In genomic region chr17:47776330-47777197, GRCh38 we compare ENCODE assay signal across 8 cellular contexts. TPM values are rescaled to one million over a fixed set of nuclear protein-coding genes. Genes with fewer than 3 reads are reported as not detected.
A peak's percentile ranks its signal among the peaks of the same experiment; 100 is the strongest.
DNase-seq lines count a peak whose midpoint lies in the region; ATAC-seq, FAIRE-seq and TF ChIP-seq lines count a peak whose summit lies in the region.

No MANE protein-coding gene starts in this region.

- H3K4me3 ChIP-seq in PC-3 (ENCODE audit: low read length) (no peak overlapping the region), astrocyte (ENCODE audit: insufficient read depth, low read depth, low read length) (no peak overlapping the region)

- no TSS peak for BruUV-seq in PC-3 (replicated peaks; lab: Mats Ljungman, UMichigan)

- DNase-seq in DMS79 treated with DMSO at 0.1 percent for 48 hours (lab: John Stamatoyannopoulos, UW), result peak; percentile 38
- DNase-seq in HPDE6-E6E7 (ENCODE audit: extremely low spot score), result peak; percentile 50
- peak; percentile 75 for DNase-seq in PC-3
- DNase-seq in astrocyte (ENCODE audit: low read depth), result peak; percentile 6
- DNase-seq in iris pigment epithelial cell (ENCODE audit: low read depth), result peak; percentile 47
- DNase-seq in superior temporal gyrus (ENCODE audit: extremely low spot score), result peak; percentile 44

- H3K27me3 ChIP-seq in PC-3 (ENCODE audit: low read length) (peaks cover 46% of the 10 kb centered on the region), astrocyte (ENCODE audit: insufficient read depth, low read length) (peaks cover 39% of the 10 kb centered on the region)

- H3K4me1 Mint-ChIP-seq in astrocyte (ENCODE audit: low read depth, unreplicated experiment), result no peaks in the 10 kb centered on the region

- FAIRE-seq in astrocyte (lab: Jason Lieb, UNC), result no peak

- no peaks in the 10 kb centered on the region for H3K9me3 ChIP-seq in PC-3 (ENCODE audit: low read length)
- H3K9me3 ChIP-seq in astrocyte (ENCODE audit: insufficient read depth, low read depth, low read length), result no peaks in the 10 kb centered on the region

- intact Hi-C loops in PC-3 (cut with micrococcal nuclease), result loop anchor here (1.0 to 2.0 kb wide), 2 partner anchors 26 to 54 kb away; partner anchors contain the start of genes LRRC46 and MRPL10

- no peak overlapping the region for H3K27ac ChIP-seq in PC-3 (ENCODE audit: low read length)
- H3K27ac ChIP-seq in astrocyte (ENCODE audit: low read depth, low read length), result no peak overlapping the region

- H3K4me1 ChIP-seq in PC-3 (ENCODE audit: insufficient read depth, low read length) (no peaks in the 10 kb centered on the region), astrocyte (ENCODE audit: insufficient read depth, low read length) (no peaks in the 10 kb centered on the region)

- H3K36me3 ChIP-seq in PC-3 (ENCODE audit: low read depth, low read length), result no peaks in the 10 kb centered on the region
- no peaks in the 10 kb centered on the region for H3K36me3 ChIP-seq in astrocyte (ENCODE audit: insufficient read depth, low read length)

- H3K9ac ChIP-seq in PC-3 (ENCODE audit: low read length) (no peak overlapping the region), astrocyte (ENCODE audit: low read length) (no peak overlapping the region)

- H3K9me3 Mint-ChIP-seq in astrocyte (ENCODE audit: unreplicated experiment), result peaks cover 5% of the 10 kb centered on the region

- H3K9me2 ChIP-seq in PC-3 (replicated peaks; ENCODE audit: low read length), result no peaks in the 10 kb centered on the region

- H3F3A ChIP-seq in PC-3 (ENCODE audit: low read length, unreplicated experiment), result no peaks in the 10 kb centered on the region

- H3K27me3 Mint-ChIP-seq in astrocyte (ENCODE audit: low read depth, unreplicated experiment), result peaks cover 62% of the 10 kb centered on the region

- H3K4me3 Mint-ChIP-seq in astrocyte (ENCODE audit: unreplicated experiment), result no peak overlapping the region

- no peaks in the 10 kb centered on the region for H4K20me1 ChIP-seq in PC-3 (ENCODE audit: low read length)
- H4K20me1 ChIP-seq in astrocyte (ENCODE audit: insufficient read depth, low read length), result no peaks in the 10 kb centered on the region

- H3K4me2 ChIP-seq in PC-3 (ENCODE audit: low read length) (no peak overlapping the region), astrocyte (ENCODE audit: low read length) (no peak overlapping the region)

- no peak overlapping the region for H2AFZ ChIP-seq in PC-3 (ENCODE audit: low read length)
- H2AFZ ChIP-seq in astrocyte (ENCODE audit: low read depth, low read length), result no peak overlapping the region

- CTCF ChIA-PET in PC-3 (lab: Charles Lee), result interaction anchor here (0.5 kb wide), 1 partner anchor 25 kb away, joined by 5 read pairs; no protein-coding TSS in a partner anchor

- TF ChIP-seq CTCF in PC-3 (conservative IDR thresholded peaks at IDR 0.05; ENCODE audit: low read depth, low read length), result peak; percentile 90
- TF ChIP-seq CTCF in astrocyte (IDR thresholded peaks at IDR 0.05; ENCODE audit: insufficient read depth, low read depth, low read length), result peak; percentile 73

- peak; percentile 97 for ATAC-seq in PC-3
- no peak for ATAC-seq in HG03025 (IDR thresholded peaks at IDR 0.05; ENCODE audit: low FRiP score, unreplicated experiment)
- no peak for ATAC-seq in HG03135 (IDR thresholded peaks at IDR 0.05; ENCODE audit: unreplicated experiment)

- H3K79me2 ChIP-seq in PC-3 (ENCODE audit: low read length) (no peaks in the 10 kb centered on the region), astrocyte (ENCODE audit: insufficient read depth, low read length) (no peaks in the 10 kb centered on the region)

- no peak overlapping the region for H3K27ac Mint-ChIP-seq in astrocyte (ENCODE audit: unreplicated experiment)

- no peaks in the 10 kb centered on the region for H3K36me3 Mint-ChIP-seq in astrocyte (ENCODE audit: low read depth, unreplicated experiment)

- POLR2A ChIA-PET in PC-3 (lab: Charles Lee; ENCODE audit: unreplicated experiment), result no interaction called here

RNA-seq across cellular contexts. Expression of gene TBX21, which starts 43.5 kb away (rescaled TPM):
- total RNA-seq in PC-3 (2014; rRNA removed) (not detected in 2 replicates), astrocyte (not detected in 2 replicates)

RNA-seq across cellular contexts. Expression of gene OSBPL7, which starts 45.0 kb away (rescaled TPM):
- total RNA-seq in PC-3 (2014; rRNA removed) (18.4 and 22.1 TPM in 2 replicates), astrocyte (20.7 and 21.4 TPM in 2 replicates)

RNA-seq across cellular contexts. Expression of gene MRPL10, which starts 54.8 kb away (rescaled TPM):
- 54.5 and 74.2 TPM in 2 replicates for total RNA-seq in PC-3 (2014; rRNA removed)
- total RNA-seq in astrocyte, result 29.8 and 33.2 TPM in 2 replicates

RNA-seq across cellular contexts. Expression of gene LRRC46, which starts 54.9 kb away (rescaled TPM):
- total RNA-seq in PC-3 (2014; rRNA removed), result 0.44 and 1.2 TPM in 2 replicates
- 0.30 and 0.62 TPM in 2 replicates for total RNA-seq in astrocyte

Comparison
In these comparisons a context has a peak if more than half of its experiments do, and no peak if none do; other contexts are left out.
1. DNase-seq: peak in every context shown above with its lines; median percentile 75 in PC-3; 50 in HPDE6-E6E7; 47 in iris pigment epithelial cell; 44 in superior temporal gyrus; 38 in DMS79 treated with DMSO at 0.1 percent for 48 hours; 6 in astrocyte.